In the genomic region with DNA sequence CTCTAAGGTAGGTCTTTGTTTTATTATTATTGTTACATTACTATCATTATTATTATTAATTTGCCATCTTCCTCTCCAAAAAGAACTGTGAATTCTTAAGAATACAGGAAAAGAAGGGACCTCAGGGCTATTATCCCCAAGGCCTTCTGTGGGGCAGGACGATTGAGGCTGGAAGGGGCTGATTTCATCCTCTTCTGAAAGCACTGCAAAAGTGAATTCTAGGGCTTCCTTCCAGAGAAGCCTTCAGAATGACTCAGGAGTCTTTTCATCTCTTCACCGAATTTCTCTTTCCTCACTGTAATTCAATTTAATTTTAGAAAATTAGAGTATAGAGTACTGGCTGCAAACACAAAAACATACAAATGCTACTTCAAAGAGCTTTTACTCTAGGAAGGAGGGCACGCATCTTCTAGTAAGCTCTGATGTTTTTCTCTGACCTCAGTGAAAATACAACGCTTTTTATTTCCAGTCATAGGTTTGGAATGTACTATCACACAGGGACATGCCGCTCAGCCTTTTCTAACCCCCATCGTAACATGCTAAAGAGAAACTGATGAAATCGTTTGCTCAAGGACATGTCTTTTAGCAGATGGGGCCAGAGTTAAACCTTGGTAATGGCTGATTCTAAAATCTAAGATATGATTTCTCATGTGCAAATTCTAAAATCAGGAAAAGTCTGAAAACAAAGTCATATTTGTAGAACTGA, we compare ENCODE assay signal across 10 cellular contexts.
DNase-seq lines count a peak whose midpoint lies in the region; ATAC-seq, FAIRE-seq and TF ChIP-seq lines count a peak whose summit lies in the region.
"Had no signal": no experiment of that assay in that cellular context is flagged by ENCODE, and none has a peak within 500 bp of the region (broad histone marks: within the 10 kb centered on the region; RNA-seq: fewer than 3 reads in every experiment).

No MANE protein-coding gene starts in this region.

- no peak for FAIRE-seq in HepG2 (lab: Jason Lieb, UNC)

- H3K27ac ChIP-seq in right lobe of liver (peak overlapping the region; percentile 33 to 70 (median 48)), HepG2 (ENCODE audit: extremely low read length, insufficient read depth, low read length) (no peak overlapping the region)
- no peak overlapping the region for H3K27ac ChIP-seq in CD8-positive, alpha-beta T cell (ENCODE audit: low read depth, low read length)

- no peaks in the 10 kb centered on the region for H3K9me3 ChIP-seq in right lobe of liver
- no peaks in the 10 kb centered on the region for H3K9me3 ChIP-seq in HepG2 (ENCODE audit: low read length)
- no peaks in the 10 kb centered on the region for H3K9me3 ChIP-seq in CD8-positive, alpha-beta T cell (ENCODE audit: low read length)

- H3K9me3 Mint-ChIP-seq in CD8-positive, alpha-beta T cell, result peaks cover 2% of the 10 kb centered on the region
- H3K9me3 Mint-ChIP-seq: activated T-helper 1 cell treated with anti-CD3 and anti-CD28 coated beads, Interleukin-12 subunit alpha, Interleukin-12 subunit beta, Interleukin-2, Interleukin-4 antibody, amounts not matched to agents 30 ng/mL and 10 ng/mL and 1 ng/mL, durations not matched to agents 14 hours and 24 hours and 36 hours had no signal

- H3K79me2 ChIP-seq in HepG2 (ENCODE audit: insufficient read depth, low read length), result no peaks in the 10 kb centered on the region

- ATAC-seq in right lobe of liver (peak in 3 of 4 donors; percentile 14 to 61 (median 43)), HepG2 (no peak), HG02981 (IDR thresholded peaks at IDR 0.05; ENCODE audit: unreplicated experiment) (no peak), GM21390 (IDR thresholded peaks at IDR 0.05; ENCODE audit: unreplicated experiment) (no peak)
- ATAC-seq in CD8-positive, alpha-beta T cell, result no peak

- no peak overlapping the region for H3K4me2 ChIP-seq in HepG2 (ENCODE audit: low read depth, low read length)

- no peak overlapping the region for H3K9ac ChIP-seq in HepG2 (ENCODE audit: insufficient read depth, low read depth, low read length)

- no peak for TF ChIP-seq EP300 in HepG2 (IDR thresholded peaks at IDR 0.05; ENCODE audit: low read depth in 2 of 2, low read length in 2 of 2)
- TF ChIP-seq EP300 in HepG2 (CRISPR knock-in tag; IDR thresholded peaks at IDR 0.05; ENCODE audit: borderline replicate concordance), result no peak

- 47% methylated on average over 7 of the region's 7 CpGs for WGBS in right lobe of liver (ENCODE audit: insufficient coverage, low coverage, low lambda C conversion rate, missing lambda C conversion rate)
- WGBS in HepG2 (ENCODE audit: low lambda C conversion rate), result 7% methylated on average over 7 of the region's 7 CpGs

- POLR2A ChIA-PET in HepG2 (lab: Yijun Ruan, JAX), result no interaction called here
- POLR2A ChIA-PET in CD8-positive, alpha-beta T cell (lab: Charles Lee), result no interaction called here

- no peak for TF ChIP-seq RAD21 in HepG2 (CRISPR knock-in tag; IDR thresholded peaks at IDR 0.05)

- no peak overlapping the region for H3K4me3 Mint-ChIP-seq in CD8-positive, alpha-beta T cell
- H3K4me3 Mint-ChIP-seq: activated T-helper 1 cell treated with anti-CD3 and anti-CD28 coated beads, Interleukin-12 subunit alpha, Interleukin-12 subunit beta, Interleukin-2, Interleukin-4 antibody, amounts not matched to agents 30 ng/mL and 10 ng/mL and 1 ng/mL, durations not matched to agents 14 hours and 24 hours and 36 hours; B cell had no signal

- H4K20me1 ChIP-seq in HepG2 (ENCODE audit: insufficient read depth, low read length), result no peaks in the 10 kb centered on the region

- TF ChIP-seq CTCF in right lobe of liver (IDR thresholded peaks at IDR 0.05) (no peak), HepG2 (CRISPR knock-in tag; IDR thresholded peaks at IDR 0.05) (no peak), epithelial cell of esophagus (IDR thresholded peaks at IDR 0.05; ENCODE audit: insufficient read depth, low read depth, low read length, missing control alignments) (no peak)
- TF ChIP-seq CTCF in CD8-positive, alpha-beta T cell (IDR thresholded peaks at IDR 0.05), result no peak

- peaks cover 15% of the 10 kb centered on the region for H3K27me3 Mint-ChIP-seq in CD8-positive, alpha-beta T cell (ENCODE audit: low read depth)

- BruUV-seq in HepG2 (replicated peaks; lab: Mats Ljungman, UMichigan), result no TSS peak

- no peak for DNase-seq in right lobe of liver
- DNase-seq in HepG2 (ENCODE audit: low spot score), result no peak
- peak; percentile 73 for DNase-seq in epithelial cell of esophagus (ENCODE audit: low read depth)
- DNase-seq in myocyte (ENCODE audit: low read depth), result peak; percentile 71
- no peak for DNase-seq in CD8-positive, alpha-beta T cell
- DNase-seq in middle frontal gyrus (ENCODE audit: extremely low spot score, low spot score), result no peak

- peaks cover 9% of the 10 kb centered on the region for H3K4me1 Mint-ChIP-seq in CD8-positive, alpha-beta T cell (ENCODE audit: low read depth)

- no peak overlapping the region for H3K4me3 ChIP-seq in right lobe of liver
- H3K4me3 ChIP-seq in HepG2 (replicated peaks in 1 of 3; ENCODE audit: insufficient read depth in 1 of 3, low read depth in 2 of 3, low read length in 3 of 3), result no peak overlapping the region
- no peak overlapping the region for H3K4me3 ChIP-seq in epithelial cell of esophagus (ENCODE audit: low read length)
- H3K4me3 ChIP-seq in CD8-positive, alpha-beta T cell (ENCODE audit: low read depth, low read length), result no peak overlapping the region

- no peaks in the 10 kb centered on the region for H3K27me3 ChIP-seq in right lobe of liver
- peaks cover 0 to 21% of the 10 kb centered on the region in 2 experiments; a peak in 2 of 5 replicates for H3K27me3 ChIP-seq in HepG2 (ENCODE audit: control insufficient read depth in 1 of 2, insufficient read depth in 2 of 2, low read length in 2 of 2)
- no peaks in the 10 kb centered on the region for H3K27me3 ChIP-seq in CD8-positive, alpha-beta T cell (ENCODE audit: insufficient read depth, low read length)

- no peak overlapping the region for H3K27ac Mint-ChIP-seq in CD8-positive, alpha-beta T cell
- H3K27ac Mint-ChIP-seq: activated T-helper 1 cell treated with anti-CD3 and anti-CD28 coated beads, Interleukin-12 subunit alpha, Interleukin-12 subunit beta, Interleukin-2, Interleukin-4 antibody, amounts not matched to agents 30 ng/mL and 10 ng/mL and 1 ng/mL, durations not matched to agents 14 hours and 24 hours and 36 hours; B cell had no signal

- no peak overlapping the region for H2AFZ ChIP-seq in HepG2 (ENCODE audit: low read length)

- H3K36me3 ChIP-seq in right lobe of liver (no peaks in the 10 kb centered on the region), HepG2 (replicated peaks in 1 of 2; ENCODE audit: control insufficient read depth in 1 of 2, insufficient read depth in 2 of 2, low read length in 2 of 2) (no peaks in the 10 kb centered on the region)
- H3K36me3 ChIP-seq in CD8-positive, alpha-beta T cell (ENCODE audit: insufficient read depth, low read length), result no peaks in the 10 kb centered on the region

- CTCF ChIA-PET in HepG2 (lab: Yijun Ruan, JAX; ENCODE audit: low intra/inter-chr PET ratio, low total read pairs), result no interaction called here
- CTCF ChIA-PET in CD8-positive, alpha-beta T cell (lab: Charles Lee), result no interaction called here

- H3K36me3 Mint-ChIP-seq in CD8-positive, alpha-beta T cell, result no peaks in the 10 kb centered on the region

- in situ Hi-C loops in HepG2 (cut with HindIII; ENCODE audit: extremely low pct_ligation_motif_present, low pct_unique_long_range_greater_than_20kb), result no loop called here

- H3K4me1 ChIP-seq in right lobe of liver (no peaks in the 10 kb centered on the region), HepG2 (ENCODE audit: insufficient read depth, low read length) (no peaks in the 10 kb centered on the region)
- no peaks in the 10 kb centered on the region for H3K4me1 ChIP-seq in CD8-positive, alpha-beta T cell (ENCODE audit: insufficient read depth, low read length)

- TF ChIP-seq POLR2A in right lobe of liver (IDR thresholded peaks at IDR 0.05) (no peak), HepG2 (IDR thresholded peaks at IDR 0.05; ENCODE audit: insufficient read depth in 1 of 2, low read depth in 2 of 2, low read length in 2 of 2) (no peak)

- intact Hi-C loops in right lobe of liver (cut with DNase I), result no loop called here
- intact Hi-C loops in HepG2 (cut with micrococcal nuclease; ENCODE audit: unreplicated experiment), result no loop called here
- intact Hi-C loops in CD8-positive, alpha-beta T cell (cut with DNase I, micrococcal nuclease), result no loop called here

TF ChIP-seq in HepG2, 621 proteins besides CTCF, POLR2A, EP300 and RAD21 (continues in another document):
- TF ChIP-seq PITX1 (CRISPR knock-in tag; IDR thresholded peaks at IDR 0.05) (no peak), FIP1L1 (IDR thresholded peaks at IDR 0.05; ENCODE audit: borderline replicate concordance, insufficient read depth, low read depth, low read length) (no peak), ZNF850 (CRISPR knock-in tag; conservative IDR thresholded peaks at IDR 0.05) (no peak)
- TF ChIP-seq, protein P1, sequence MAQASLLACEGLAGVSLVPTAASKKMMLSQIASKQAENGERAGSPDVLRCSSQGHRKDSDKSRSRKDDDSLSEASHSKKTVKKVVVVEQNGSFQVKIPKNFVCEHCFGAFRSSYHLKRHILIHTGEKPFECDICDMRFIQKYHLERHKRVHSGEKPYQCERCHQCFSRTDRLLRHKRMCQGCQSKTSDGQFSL (CRISPR knock-in tag; IDR thresholded peaks at IDR 0.05), result no peak

Comparison
In these comparisons a context has a peak if more than half of its experiments do, and no peak if none do; other contexts are left out.
1. ATAC-seq: peak in right lobe of liver (3 of 4); none in HepG2 (single experiment), HG02981 (single experiment), CD8-positive, alpha-beta T cell (single experiment) and GM21390 (single experiment).
2. H3K27ac ChIP-seq: peak in right lobe of liver (3 of 3); none in HepG2 (single experiment) and CD8-positive, alpha-beta T cell (single experiment).
3. DNase-seq: peak in epithelial cell of esophagus (single experiment) and myocyte (single experiment); none in right lobe of liver (0 of 3), HepG2 (single experiment), CD8-positive, alpha-beta T cell (0 of 7) and middle frontal gyrus (single experiment).